In the genomic region with DNA sequence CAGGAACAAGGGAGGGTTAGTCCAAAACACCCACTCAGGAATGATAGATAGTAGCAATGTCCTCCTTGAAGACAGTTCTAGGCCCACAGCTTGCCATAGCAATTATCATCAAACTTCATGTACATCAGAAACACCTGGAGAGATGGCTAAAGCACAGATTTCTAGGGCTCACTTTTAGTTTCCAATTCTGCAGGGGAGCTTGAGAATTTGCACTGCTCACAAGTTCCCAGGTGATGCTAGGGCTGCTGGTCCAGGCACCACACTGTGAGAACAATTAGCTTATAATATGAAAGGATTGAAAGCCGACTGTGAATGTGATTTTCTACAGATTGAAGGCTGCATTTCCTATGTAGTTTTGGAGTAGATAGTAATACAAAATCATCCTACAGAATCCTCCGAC, we compare ENCODE assay signal across 9 cellular contexts. TPM values are rescaled to one million over a fixed set of nuclear protein-coding genes. Genes with fewer than 3 reads are reported as not detected.
"Had no signal": no experiment of that assay in that cellular context is flagged by ENCODE, and none has a peak within 500 bp of the region (broad histone marks: within the 10 kb centered on the region; RNA-seq: fewer than 3 reads in every experiment).

No MANE protein-coding gene starts in this region.

- H3K9ac ChIP-seq: GM23248 had no signal

- H3K27ac ChIP-seq: GM23248 had no signal

- DNase-seq: GM23248, H9, HCEC 1CT, HFFc6, IMR-90, KG1 had no signal

- H3K4me3 Mint-ChIP-seq: H9, HFFc6 had no signal

- H3K27ac Mint-ChIP-seq: H9, HFFc6 had no signal

- H3K9me3 Mint-ChIP-seq: HFFc6 had no signal

- H3K4me3 ChIP-seq: GM23248, K562 had no signal

- ATAC-seq: K562 had no signal

- H2AFZ ChIP-seq: GM23248 had no signal

RNA-seq across cellular contexts. Expression of gene DEFB126, which starts 3.5 kb away (rescaled TPM):
- total RNA-seq: GM23248, H1, H9, HFFc6, HT-29, IMR-90, K562 had no signal
- polyA plus RNA-seq: GM23248, H1, IMR-90, K562 had no signal

RNA-seq across cellular contexts. Expression of gene DEFB127, which starts 11.4 kb away (rescaled TPM):
- total RNA-seq: GM23248, H1, H9, HFFc6, HT-29, IMR-90, K562 had no signal
- polyA plus RNA-seq: GM23248, H1, IMR-90, K562 had no signal

RNA-seq across cellular contexts. Expression of gene DEFB128, which starts 43.6 kb away (rescaled TPM):
- total RNA-seq: GM23248, H1, H9, HFFc6, HT-29, IMR-90, K562 had no signal
- polyA plus RNA-seq: GM23248, H1, IMR-90, K562 had no signal

RNA-seq across cellular contexts. Expression of gene DEFB125, which starts 58.4 kb away (rescaled TPM):
- total RNA-seq: GM23248, H1, H9, HFFc6, HT-29, IMR-90, K562 had no signal
- polyA plus RNA-seq: GM23248, H1, IMR-90, K562 had no signal
